Comparison of ENCODE assay signal across 9 cellular contexts in genomic region chr17:65750678-65751077, GRCh38.
DNase-seq lines count a peak whose midpoint lies in the region; ATAC-seq and TF ChIP-seq lines count a peak whose summit lies in the region.
"Had no signal": no experiment of that assay in that cellular context is flagged by ENCODE, and none has a peak within 500 bp of the region (broad histone marks: within the 10 kb centered on the region; RNA-seq: fewer than 3 reads in every experiment).

No MANE protein-coding gene starts in this region.

- H3K9me3 ChIP-seq in OCI-LY7 (ENCODE audit: low read length) (no peaks in the 10 kb centered on the region), heart right ventricle (no peaks in the 10 kb centered on the region)

- H3K4me1 Mint-ChIP-seq in progenitor cell of endocrine pancreas (ENCODE audit: low read depth), result peaks cover 1% of the 10 kb centered on the region

- no peak overlapping the region for H2AFZ ChIP-seq in OCI-LY7 (ENCODE audit: low read length)

- no peak overlapping the region for H3K4me2 ChIP-seq in OCI-LY7 (ENCODE audit: low read length)

- no peaks in the 10 kb centered on the region for H3K9me3 Mint-ChIP-seq in progenitor cell of endocrine pancreas (ENCODE audit: low read depth)
- H3K9me3 Mint-ChIP-seq: stimulated activated naive B cell treated with anti-CD40 and anti-IgM and Interleukin-4, amounts not matched to agents 10 μg/mL and 1 μg/mL and 100 μg/mL, for 72 hours had no signal

- H3K36me3 Mint-ChIP-seq in progenitor cell of endocrine pancreas (ENCODE audit: insufficient read depth), result no peaks in the 10 kb centered on the region

- ATAC-seq in activated CD4-positive, CD25-positive, alpha-beta regulatory T cell treated with anti-CD3 and anti-CD28 coated beads, Interleukin-2, amount 50 U/mL, for 24 hours, result peak; percentile 53 to 55
- ATAC-seq in heart right ventricle, result peak; percentile 76 to 97 (median 84)

- H4K20me1 ChIP-seq in OCI-LY7 (ENCODE audit: insufficient read depth, low read length), result no peaks in the 10 kb centered on the region

- CTCF ChIA-PET in OCI-LY7 (lab: Charles Lee; ENCODE audit: unreplicated experiment), result no interaction called here

- H3K36me3 ChIP-seq in OCI-LY7 (ENCODE audit: insufficient read depth, low read length), result no peaks in the 10 kb centered on the region
- H3K36me3 ChIP-seq in heart right ventricle, result no peaks in the 10 kb centered on the region

- H3K4me1 ChIP-seq in OCI-LY7 (ENCODE audit: insufficient read depth, low read length, poor library complexity, severe bottlenecking), result no peaks in the 10 kb centered on the region
- peaks cover 0 to 22% (median 12%) of the 10 kb centered on the region in 9 donors for H3K4me1 ChIP-seq in heart right ventricle

- TF ChIP-seq CTCF in OCI-LY7 (conservative IDR thresholded peaks at IDR 0.05; ENCODE audit: low read length), result no peak
- no peak for TF ChIP-seq CTCF in heart right ventricle (IDR thresholded peaks at IDR 0.05)
- no peak for TF ChIP-seq CTCF in progenitor cell of endocrine pancreas (IDR thresholded peaks at IDR 0.05; ENCODE audit: unreplicated experiment)

- H3K4me3 Mint-ChIP-seq in progenitor cell of endocrine pancreas (ENCODE audit: low read depth), result no peak overlapping the region
- H3K4me3 Mint-ChIP-seq: stimulated activated naive B cell treated with anti-CD40 and anti-IgM and Interleukin-4, amounts not matched to agents 10 μg/mL and 1 μg/mL and 100 μg/mL, for 72 hours had no signal

- no peaks in the 10 kb centered on the region for H3K27me3 ChIP-seq in heart right ventricle

- no TSS peak for BruUV-seq in OCI-LY7 (replicated peaks; lab: Mats Ljungman, UMichigan)

- H3K79me2 ChIP-seq in OCI-LY7 (ENCODE audit: insufficient read depth, low read depth, low read length), result no peaks in the 10 kb centered on the region

- intact Hi-C loops in OCI-LY7 (cut with micrococcal nuclease; ENCODE audit: unreplicated experiment) (no loop called here), heart right ventricle (cut with DNase I) (loop anchor here in 1 of 10 donors (10.0 kb wide), 1 partner anchor 186 kb away; the partner anchor contains the start of gene AXIN2)

- WGBS in heart right ventricle, 2 donors, result 18 to 35% methylated on average over 2 of the region's 2 CpGs

- H3K9me2 ChIP-seq in OCI-LY7 (ENCODE audit: insufficient read depth, low read length), result no peaks in the 10 kb centered on the region

- no peak overlapping the region for H3K27ac Mint-ChIP-seq in progenitor cell of endocrine pancreas
- H3K27ac Mint-ChIP-seq: stimulated activated naive B cell treated with anti-CD40 and anti-IgM and Interleukin-4, amounts not matched to agents 10 μg/mL and 1 μg/mL and 100 μg/mL, for 72 hours had no signal

- no peak for DNase-seq in activated CD4-positive, CD25-positive, alpha-beta regulatory T cell treated with anti-CD3 and anti-CD28 coated beads, Interleukin-2, amount 50 U/mL, for 72 hours
- DNase-seq in OCI-LY7 (ENCODE audit: low spot score), result peak; percentile 1
- peak; percentile 7 for DNase-seq in activated gamma-delta T cell treated with anti-CD3 and anti-CD28 coated beads, Interleukin-2, amount 50 U/mL, for 16 hours (ENCODE audit: low read depth)
- DNase-seq in heart right ventricle, result peak; percentile 56 to 71
- DNase-seq in stimulated activated CD4-positive, alpha-beta T cell treated with anti-CD3 and anti-CD28 coated beads, Interleukin-4, amount 100 ng/mL, for 1 hour, result peak; percentile 38
- no peak for DNase-seq in progenitor cell of endocrine pancreas (ENCODE audit: low spot score, unreplicated experiment)
- DNase-seq in NCI-H526 treated with DMSO at 0.1 percent for 48 hours (lab: John Stamatoyannopoulos, UW), result no peak
- DNase-seq: stimulated activated naive B cell treated with anti-CD40 and anti-IgM and Interleukin-4, amounts not matched to agents 10 μg/mL and 1 μg/mL and 100 μg/mL, for 72 hours had no signal

- POLR2A ChIA-PET in OCI-LY7 (lab: Charles Lee), result no interaction called here

- no peaks in the 10 kb centered on the region for H3K27me3 Mint-ChIP-seq in progenitor cell of endocrine pancreas
- H3K27me3 Mint-ChIP-seq: stimulated activated naive B cell treated with anti-CD40 and anti-IgM and Interleukin-4, amounts not matched to agents 10 μg/mL and 1 μg/mL and 100 μg/mL, for 72 hours had no signal

- no peak overlapping the region for H3K4me3 ChIP-seq in OCI-LY7 (ENCODE audit: low read depth, low read length, poor library complexity, severe bottlenecking)
- H3K4me3 ChIP-seq in heart right ventricle, result no peak overlapping the region

- no peak overlapping the region for H3K27ac ChIP-seq in OCI-LY7 (ENCODE audit: low read depth, low read length, poor library complexity, severe bottlenecking)
- peak overlapping the region in 1 of 10 donors; percentile 29 for H3K27ac ChIP-seq in heart right ventricle

Comparison
In these comparisons a context has a peak if more than half of its experiments do, and no peak if none do; other contexts are left out.
1. DNase-seq: peak in OCI-LY7 (single experiment), activated gamma-delta T cell treated with anti-CD3 and anti-CD28 coated beads, Interleukin-2, amount 50 U/mL, for 16 hours (single experiment), heart right ventricle (2 of 2) and stimulated activated CD4-positive, alpha-beta T cell treated with anti-CD3 and anti-CD28 coated beads, Interleukin-4, amount 100 ng/mL, for 1 hour (single experiment); none in activated CD4-positive, CD25-positive, alpha-beta regulatory T cell treated with anti-CD3 and anti-CD28 coated beads, Interleukin-2, amount 50 U/mL, for 72 hours (single experiment), progenitor cell of endocrine pancreas (single experiment) and NCI-H526 treated with DMSO at 0.1 percent for 48 hours (single experiment).